Comparison of ENCODE assay signal across 8 cellular contexts in genomic region chr17:66191607-66192377, GRCh38. TPM values are rescaled to one million over a fixed set of nuclear protein-coding genes. Genes with fewer than 3 reads are reported as not detected.
DNase-seq lines count a peak whose midpoint lies in the region; ATAC-seq, FAIRE-seq and TF ChIP-seq lines count a peak whose summit lies in the region.

Gene CEP112, minus strand, starts transcription at chr17:66192133.

- H3K4me1 ChIP-seq in liver (ENCODE audit: control insufficient read depth in 4 of 4, insufficient read depth in 4 of 4, low read length in 3 of 4): peaks cover 0 to 12% (median 6%) of the 10 kb centered on the region in 4 donors

- H3K9ac ChIP-seq in liver (ENCODE audit: low read depth in 1 of 2, low read length in 2 of 2): peak within 1 kb of the TSS; percentile 5 to 72

- H3K9me3 ChIP-seq in liver (ENCODE audit: control insufficient read depth in 4 of 4, low read length in 3 of 4): no peaks in the 10 kb centered on the region

- no peak for TF ChIP-seq RAD21 in liver (IDR thresholded peaks at IDR 0.05)

- under 1% methylated on average over 81 of the region's 81 CpGs for WGBS in liver

- FAIRE-seq in GM18507 (lab: Jason Lieb, UNC): peak; percentile 47

- no peaks in the 10 kb centered on the region for H3K27me3 ChIP-seq in liver (ENCODE audit: control insufficient read depth in 4 of 4, insufficient read depth in 4 of 4, low read length in 3 of 4)

- TF ChIP-seq CTCF in liver (IDR thresholded peaks at IDR 0.05; ENCODE audit: low read depth, low read length, missing input control): no peak

- peak within 1 kb of the TSS; percentile 40 to 56 for H3K27ac ChIP-seq in liver (ENCODE audit: low read depth in 1 of 2, low read length in 2 of 2)

- DNase-seq in GM18507 (ENCODE audit: extremely low spot score, insufficient read length, low read depth) (peak; percentile 68), NCI-H510A (lab: John Stamatoyannopoulos, UW) (peak; percentile 66), dermis microvascular lymphatic vessel endothelial cell (ENCODE audit: low read depth in 2 of 2) (peak; percentile 65 to 84), cerebellar nuclear complex (lab: John Stamatoyannopoulos, UW) (no peak)
- DNase-seq in activated CD4-positive, alpha-beta T cell treated with anti-CD3 and anti-CD28 coated beads, Interleukin-2, amount 50 U/mL, for 4 hours: peak; percentile 79 to 85
- peak; percentile 81 for DNase-seq in stimulated activated CD4-positive, alpha-beta T cell treated with anti-CD3 and anti-CD28 coated beads, Interleukin-4, amount 100 ng/mL, for 1 hour

- H3K4me3 ChIP-seq in liver (ENCODE audit: low read depth in 1 of 3, low read length in 3 of 3): peak within 1 kb of the TSS; percentile 50 to 86 (median 59)

- peak; percentile 60 for ATAC-seq in HG03196 (IDR thresholded peaks at IDR 0.05; ENCODE audit: unreplicated experiment)

- H3K36me3 ChIP-seq in liver (ENCODE audit: control insufficient read depth in 4 of 4, insufficient read depth in 3 of 4, low read depth in 1 of 4, low read length in 3 of 4): no peaks in the 10 kb centered on the region

TF ChIP-seq in liver, 16 proteins besides CTCF, POLR2A, EP300 and RAD21:
- TF ChIP-seq RXRA (IDR thresholded peaks at IDR 0.05) (no peak), EGR1 (IDR thresholded peaks at IDR 0.05; ENCODE audit: low read depth in 2 of 2) (no peak), ATF3 (IDR thresholded peaks at IDR 0.05) (no peak), ZBTB33 (IDR thresholded peaks at IDR 0.05) (no peak), GABPA (IDR thresholded peaks at IDR 0.05 in 1 of 2, conservative IDR thresholded peaks at IDR 0.05 in 1 of 2) (no peak), JUND (IDR thresholded peaks at IDR 0.05) (no peak), NR2F2 (IDR thresholded peaks at IDR 0.05) (no peak), FOXA2 (IDR thresholded peaks at IDR 0.05) (no peak), MAX (IDR thresholded peaks at IDR 0.05) (no peak), TAF1 (conservative IDR thresholded peaks at IDR 0.05) (no peak), HNF4A (conservative IDR thresholded peaks at IDR 0.05) (no peak), HNF4G (IDR thresholded peaks at IDR 0.05) (no peak)

RNA-seq across cellular contexts. Expression of gene CEP112, which starts in this region (rescaled TPM):
- total RNA-seq in dermis microvascular lymphatic vessel endothelial cell: 5.0 and 5.6 TPM in 2 replicates
- total RNA-seq in liver: 1 to 10 TPM; 1.1 to 4.9 TPM
- 1 to 10 TPM; 1.1 to 1.6 TPM for polyA plus RNA-seq in liver

Comparison
In these comparisons a context has a peak if more than half of its experiments do, and no peak if none do; other contexts are left out.
1. DNase-seq: peak in GM18507 (single experiment), NCI-H510A (single experiment), activated CD4-positive, alpha-beta T cell treated with anti-CD3 and anti-CD28 coated beads, Interleukin-2, amount 50 U/mL, for 4 hours (2 of 2), dermis microvascular lymphatic vessel endothelial cell (2 of 2) and stimulated activated CD4-positive, alpha-beta T cell treated with anti-CD3 and anti-CD28 coated beads, Interleukin-4, amount 100 ng/mL, for 1 hour (single experiment); none in cerebellar nuclear complex (0 of 2).